Comparison of ENCODE assay signal across 1 cellular context in the genomic region with DNA sequence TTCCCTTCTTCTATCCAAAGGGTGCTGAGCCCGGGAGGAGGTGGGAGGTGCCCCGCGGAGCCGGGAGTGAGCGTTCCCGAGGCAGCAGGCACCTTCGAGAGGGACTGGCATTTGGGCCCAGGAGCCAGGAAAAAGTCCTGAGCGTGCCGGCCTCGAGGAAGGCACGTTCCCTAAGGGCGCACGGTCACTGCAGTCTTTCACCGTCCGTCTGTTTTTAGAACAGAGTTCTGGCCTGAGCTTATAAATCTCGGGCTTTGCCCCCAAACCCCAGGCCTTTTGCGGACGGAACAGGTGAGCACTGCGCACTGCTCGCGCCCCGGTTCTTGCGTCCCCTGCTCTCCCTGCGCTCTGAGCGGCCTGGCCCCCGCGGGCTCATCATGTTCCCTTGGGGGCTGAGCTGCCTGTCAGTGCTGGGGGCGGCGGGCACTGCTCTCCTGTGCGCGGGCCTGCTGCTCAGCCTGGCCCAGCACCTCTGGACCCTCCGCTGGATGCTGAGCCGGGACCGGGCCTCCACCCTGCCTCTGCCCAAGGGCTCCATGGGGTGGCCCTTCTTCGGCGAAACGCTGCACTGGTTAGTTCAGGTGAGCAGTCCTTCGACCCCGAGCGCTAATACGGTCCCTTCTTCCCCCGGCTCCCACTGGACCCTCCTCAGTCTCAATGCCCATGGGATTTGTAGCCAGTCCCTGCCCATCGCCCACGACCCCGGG.
TF ChIP-seq lines count a peak whose summit lies in the region.

No MANE protein-coding gene starts in this region.

TF ChIP-seq in K562, 482 proteins besides CTCF, POLR2A, EP300 and RAD21:
- TF ChIP-seq POLR2G (IDR thresholded peaks at IDR 0.05; ENCODE audit: low read depth, low read length) (peak; percentile 54; the same call in 1 of the 2 replicates), KHSRP (IDR thresholded peaks at IDR 0.05) (no peak), GABPB2 (CRISPR knock-in tag; conservative IDR thresholded peaks at IDR 0.05) (no peak), RBM22 (IDR thresholded peaks at IDR 0.05; ENCODE audit: low read depth, low read length, poor library complexity, severe bottlenecking) (peak; percentile 72), SUPT5H (IDR thresholded peaks at IDR 0.05) (no peak)
- TF ChIP-seq, protein P1, sequence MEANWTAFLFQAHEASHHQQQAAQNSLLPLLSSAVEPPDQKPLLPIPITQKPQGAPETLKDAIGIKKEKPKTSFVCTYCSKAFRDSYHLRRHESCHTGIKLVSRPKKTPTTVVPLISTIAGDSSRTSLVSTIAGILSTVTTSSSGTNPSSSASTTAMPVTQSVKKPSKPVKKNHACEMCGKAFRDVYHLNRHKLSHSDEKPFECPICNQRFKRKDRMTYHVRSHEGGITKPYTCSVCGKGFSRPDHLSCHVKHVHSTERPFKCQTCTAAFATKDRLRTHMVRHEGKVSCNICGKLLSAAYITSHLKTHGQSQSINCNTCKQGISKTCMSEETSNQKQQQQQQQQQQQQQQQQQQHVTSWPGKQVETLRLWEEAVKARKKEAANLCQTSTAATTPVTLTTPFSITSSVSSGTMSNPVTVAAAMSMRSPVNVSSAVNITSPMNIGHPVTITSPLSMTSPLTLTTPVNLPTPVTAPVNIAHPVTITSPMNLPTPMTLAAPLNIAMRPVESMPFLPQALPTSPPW (CRISPR knock-in tag; IDR thresholded peaks at IDR 0.05): no peak
